23 cellular contexts compared by ENCODE assay signal in genomic region chr15:72176743-72177142, GRCh38. TPM values are rescaled to one million over a fixed set of nuclear protein-coding genes. Genes with fewer than 3 reads are reported as not detected.
"Had no signal": no experiment of that assay in that cellular context is flagged by ENCODE, and none has a peak within 500 bp of the region (broad histone marks: within the 10 kb centered on the region; RNA-seq: fewer than 3 reads in every experiment).

No MANE protein-coding gene starts in this region.

- H3K36me3 ChIP-seq: MG63 had no signal

- H3K27me3 ChIP-seq: MG63 had no signal

- H3K9me3 ChIP-seq: MG63, SK-N-SH had no signal

- ATAC-seq: HepG2 had no signal

- DNase-seq: IMR-90, Karpas-422, KG1, MG63, NCI-H1092, NCI-H1105 treated with DMSO at 0.1 percent for 48 hours, NCI-H1417 treated with DMSO at 0.1 percent for 48 hours, NCI-H146, NCI-H1694 treated with DMSO at 0.1 percent for 48 hours, NCI-H1930, NCI-H2081 treated with DMSO at 0.1 percent for 48 hours, NCI-H2171, NCI-H226, NCI-H446, NCI-H510A, NCI-H524 treated with DMSO at 0.1 percent for 48 hours, NCI-H774, RPMI8226, SHP77, SK-N-SH had no signal

- H3K4me3 ChIP-seq: MG63 had no signal

- H3K4me2 ChIP-seq: SK-N-SH had no signal

- H3K9ac ChIP-seq: SK-N-SH had no signal

RNA-seq across cellular contexts. Expression of gene GRAMD2A, which starts 20.8 kb away (rescaled TPM):
- total RNA-seq: HepG2, HT1080, SK-MEL-5 had no signal
